ENCODE assay signal across 10 cellular contexts in the genomic region with DNA sequence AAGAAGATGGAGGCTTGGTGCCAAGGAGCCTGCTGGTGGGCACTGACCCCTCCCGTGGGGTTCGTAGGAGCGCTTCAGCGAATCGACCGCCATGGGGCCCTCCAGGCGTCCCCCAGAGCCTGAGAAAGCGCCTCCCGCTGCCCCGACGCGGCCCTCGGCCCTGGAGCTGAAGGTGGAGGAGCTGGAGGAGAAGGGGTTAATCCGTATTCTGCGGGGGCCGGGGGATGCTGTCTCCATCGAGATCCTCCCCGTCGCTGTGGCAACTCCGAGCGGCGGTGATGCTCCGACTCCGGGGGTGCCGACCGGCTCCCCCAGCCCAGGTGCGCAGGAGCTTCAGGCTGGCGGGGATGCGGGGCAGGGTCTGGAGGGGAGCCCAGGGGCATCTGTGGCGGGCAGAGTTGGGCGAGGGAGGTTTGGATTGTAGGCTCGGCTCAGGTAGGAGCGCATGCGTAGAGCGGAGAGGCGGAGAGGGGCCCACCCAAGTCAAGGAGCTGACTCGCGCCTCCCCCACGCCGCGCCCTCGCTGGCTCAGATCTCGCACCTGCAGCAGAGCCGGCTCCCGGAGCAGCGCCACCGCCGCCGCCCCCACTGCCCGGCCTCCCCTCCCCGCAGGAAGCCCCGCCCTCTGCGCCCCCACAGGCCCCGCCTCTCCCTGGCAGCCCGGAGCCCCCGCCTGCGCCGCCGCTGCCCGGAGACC. TPM values are rescaled to one million over a fixed set of nuclear protein-coding genes. Genes with fewer than 3 reads are reported as not detected.
DNase-seq lines count a peak whose midpoint lies in the region; ATAC-seq and TF ChIP-seq lines count a peak whose summit lies in the region.
"Had no signal": no experiment of that assay in that cellular context is flagged by ENCODE, and none has a peak within 500 bp of the region (broad histone marks: within the 10 kb centered on the region; RNA-seq: fewer than 3 reads in every experiment).

No MANE protein-coding gene starts in this region.

- no peak for ATAC-seq in HG03432 (IDR thresholded peaks at IDR 0.05; ENCODE audit: unreplicated experiment)
- ATAC-seq: activated CD8-positive, alpha-beta T cell treated with anti-CD3 and anti-CD28 coated beads, Interleukin-2, amount 10 ng/mL, durations not matched to agents 7 days and 5 days had no signal

- peaks cover 6% of the 10 kb centered on the region for H3K4me1 ChIP-seq in Caco-2

- H3K4me3 ChIP-seq in Caco-2 (ENCODE audit: low read depth, low read length): peak overlapping the region; percentile 25

- TF ChIP-seq CTCF in Caco-2 (IDR thresholded peaks at IDR 0.05; ENCODE audit: insufficient read depth in 1 of 2, low read depth in 1 of 2, low read length in 1 of 2, severe bottlenecking in 1 of 2, unreplicated experiment in 1 of 2) (no peak), endothelial cell (IDR thresholded peaks at IDR 0.05; ENCODE audit: unreplicated experiment) (no peak), nephron (IDR thresholded peaks at IDR 0.05; ENCODE audit: unreplicated experiment in 3 of 3) (no peak)

- H3K36me3 Mint-ChIP-seq in Caco-2 (ENCODE audit: insufficient read depth, unreplicated experiment): peaks cover 14% of the 10 kb centered on the region
- H3K36me3 Mint-ChIP-seq in endothelial cell (ENCODE audit: low read depth, unreplicated experiment): peaks cover 16% of the 10 kb centered on the region
- no peaks in the 10 kb centered on the region for H3K36me3 Mint-ChIP-seq in nephron (ENCODE audit: low read depth)

- intact Hi-C loops in Caco-2 (cut with micrococcal nuclease; ENCODE audit: unreplicated experiment): no loop called here

- H3K27me3 Mint-ChIP-seq in Caco-2 (ENCODE audit: insufficient read depth, unreplicated experiment): peaks cover 3% of the 10 kb centered on the region
- H3K27me3 Mint-ChIP-seq in endothelial cell (ENCODE audit: unreplicated experiment): peaks cover 13% of the 10 kb centered on the region
- H3K27me3 Mint-ChIP-seq in nephron (ENCODE audit: low read depth): peaks cover 85% of the 10 kb centered on the region

- no peak overlapping the region for H3K27ac Mint-ChIP-seq in Caco-2 (ENCODE audit: unreplicated experiment)
- H3K27ac Mint-ChIP-seq in endothelial cell (ENCODE audit: unreplicated experiment): no peak overlapping the region
- H3K27ac Mint-ChIP-seq in nephron: no peak overlapping the region

- CTCF ChIA-PET in Caco-2 (lab: Charles Lee): interaction anchor here (0.6 to 2.5 kb wide), 5 partner anchors 22 to 144 kb away, joined by 3 to 12 read pairs (median 5); a partner anchor contains a TSS

- H3K4me1 Mint-ChIP-seq in Caco-2 (ENCODE audit: low read depth, unreplicated experiment) (peaks cover 3% of the 10 kb centered on the region), endothelial cell (ENCODE audit: unreplicated experiment) (peaks cover 38% of the 10 kb centered on the region), nephron (peaks cover 6% of the 10 kb centered on the region)

- H3K9me3 ChIP-seq in Caco-2: no peaks in the 10 kb centered on the region

- POLR2A ChIA-PET in Caco-2 (lab: Charles Lee): interaction anchor here (1.4 kb wide), 1 partner anchor 80 kb away, joined by 7 read pairs; a partner anchor contains a TSS

- H3K4me3 Mint-ChIP-seq in Caco-2 (ENCODE audit: unreplicated experiment) (peak overlapping the region; percentile 63), endothelial cell (ENCODE audit: unreplicated experiment) (peak overlapping the region; percentile 81), nephron (peak overlapping the region; percentile 55 to 78 (median 71))
- H3K4me3 Mint-ChIP-seq: activated CD8-positive, alpha-beta T cell treated with anti-CD3 and anti-CD28 coated beads, Interleukin-2, amount 10 ng/mL, durations not matched to agents 7 days and 5 days had no signal

- no peaks in the 10 kb centered on the region for H3K36me3 ChIP-seq in Caco-2 (ENCODE audit: control insufficient read depth, insufficient read depth, low read length)

- no peaks in the 10 kb centered on the region for H3K9me3 Mint-ChIP-seq in Caco-2 (ENCODE audit: unreplicated experiment)
- H3K9me3 Mint-ChIP-seq in endothelial cell (ENCODE audit: unreplicated experiment): no peaks in the 10 kb centered on the region
- H3K9me3 Mint-ChIP-seq in nephron: no peaks in the 10 kb centered on the region

- H3K27me3 ChIP-seq in Caco-2 (replicated peaks; ENCODE audit: control insufficient read depth, insufficient read depth, low read length): no peaks in the 10 kb centered on the region

- DNase-seq in Caco-2: peak in 1 of 2 experiments; percentile 56
- peak; percentile 27 for DNase-seq in NCI-H510A (lab: John Stamatoyannopoulos, UW)
- peak; percentile 47 for DNase-seq in endothelial cell (ENCODE audit: low spot score)
- no peak for DNase-seq in Ammon's horn (ENCODE audit: low spot score)
- no peak for DNase-seq in NCI-H1694 treated with DMSO at 0.1 percent for 48 hours (lab: John Stamatoyannopoulos, UW)
- DNase-seq in stimulated activated CD4-positive, alpha-beta T cell treated with anti-CD3 and anti-CD28 coated beads, Interleukin-4, amount 100 ng/mL, for 1 hour: no peak
- DNase-seq: activated CD8-positive, alpha-beta T cell treated with anti-CD3 and anti-CD28 coated beads, Interleukin-2, amount 10 ng/mL, durations not matched to agents 7 days and 5 days had no signal

- BruUV-seq in Caco-2 (replicated peaks; lab: Mats Ljungman, UMichigan): no TSS peak

RNA-seq across cellular contexts. Expression of a gene that starts 19.8 kb away (rescaled TPM):
- 2.8 and 3.0 TPM in 2 replicates for total RNA-seq in Caco-2 (2022)
- 103 TPM for total RNA-seq in endothelial cell (ENCODE audit: unreplicated experiment)

RNA-seq across cellular contexts. Expression of a gene that starts 20.4 kb away (rescaled TPM):
- total RNA-seq in Caco-2 (2022) (not detected in 2 replicates), endothelial cell (ENCODE audit: unreplicated experiment) (not detected)
- total RNA-seq: M059J had no signal

Comparison
In these comparisons a context has a peak if more than half of its experiments do, and no peak if none do; other contexts are left out.
1. DNase-seq: peak in NCI-H510A (single experiment) and endothelial cell (single experiment); none in Ammon's horn (single experiment), NCI-H1694 treated with DMSO at 0.1 percent for 48 hours (single experiment) and stimulated activated CD4-positive, alpha-beta T cell treated with anti-CD3 and anti-CD28 coated beads, Interleukin-4, amount 100 ng/mL, for 1 hour (single experiment).
2. RNA of a gene that starts 19.8 kb away (total RNA-seq): 103 TPM in endothelial cell (single experiment); 2.8 to 3.0 TPM in Caco-2; every median in the first group is over 10 times any median in the second.
3. Peak in every context shown above with its lines, with median percentiles within 50 percentile points of each other: H3K4me3 Mint-ChIP-seq.